Comparison of ENCODE assay signal across 24 cellular contexts in the genomic region with DNA sequence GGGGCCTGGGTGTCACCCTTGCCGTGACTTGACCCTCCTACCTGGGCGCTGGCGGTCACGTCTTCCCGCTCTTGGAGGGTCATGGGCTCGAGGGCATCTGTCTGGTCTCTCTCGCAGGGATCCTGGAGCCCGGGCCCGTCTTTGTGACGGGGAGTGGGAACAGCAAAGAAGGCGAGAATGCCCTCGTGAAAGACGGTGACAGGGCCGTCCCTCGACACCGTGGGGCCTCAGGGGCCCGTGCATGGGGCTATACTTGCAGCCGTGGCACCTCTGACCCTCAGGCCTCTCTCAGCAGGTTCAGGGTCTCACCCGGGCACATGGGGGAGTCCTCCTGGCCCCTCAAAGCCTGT. TPM values are rescaled to one million over a fixed set of nuclear protein-coding genes. Genes with fewer than 3 reads are reported as not detected.
DNase-seq lines count a peak whose midpoint lies in the region; ATAC-seq and TF ChIP-seq lines count a peak whose summit lies in the region.
"Had no signal": no experiment of that assay in that cellular context is flagged by ENCODE, and none has a peak within 500 bp of the region (broad histone marks: within the 10 kb centered on the region; RNA-seq: fewer than 3 reads in every experiment).

No MANE protein-coding gene starts in this region.

- H3K4me1 ChIP-seq in H9 (ENCODE audit: insufficient read depth, low read length) (no peaks in the 10 kb centered on the region), endodermal cell (ENCODE audit: control insufficient read depth, insufficient read depth, low read length) (no peaks in the 10 kb centered on the region), neuronal stem cell (ENCODE audit: control insufficient read depth in 2 of 2, insufficient read depth in 1 of 2, low read depth in 1 of 2, low read length in 2 of 2) (peaks cover 0 to 2% of the 10 kb centered on the region in 2 donors), SJCRH30 (peaks cover 4% of the 10 kb centered on the region; the same call in 1 of the 2 replicates)
- H3K4me1 ChIP-seq: A549, BE2C, HAP-1 had no signal

- whole genome bisulfite sequencing in H9 (ENCODE audit: extremely low coverage, insufficient read length, low lambda C conversion rate), result no CpG with 5 or more reads among the region's 19 CpGs
- WGBS in endodermal cell (ENCODE audit: insufficient coverage in 1 of 2, insufficient read length in 1 of 2), 2 experiments, result 92 to 96% methylated on average over 16 to 19 of the region's 19 CpGs
- no CpG with 5 or more reads among the region's 19 CpGs for WGBS in neuronal stem cell (ENCODE audit: extremely low coverage in 2 of 2, insufficient read length in 2 of 2, insufficient replicate concordance in 1 of 2), 2 donors

- H3K79me1 ChIP-seq in H9 (ENCODE audit: insufficient read depth, low read depth, low read length, poor library complexity, severe bottlenecking), result no peaks in the 10 kb centered on the region
- no peaks in the 10 kb centered on the region for H3K79me1 ChIP-seq in neuronal stem cell (ENCODE audit: low read depth, low read length)

- H3K9me3 ChIP-seq in H9 (ENCODE audit: control insufficient read depth, low read depth, low read length) (no peaks in the 10 kb centered on the region), endodermal cell (ENCODE audit: control insufficient read depth, low read length) (no peaks in the 10 kb centered on the region), neuronal stem cell (replicated peaks in 1 of 2; ENCODE audit: control insufficient read depth in 2 of 2, insufficient read depth in 1 of 2, low read depth in 1 of 2, low read length in 2 of 2) (peaks cover 0 to 5% of the 10 kb centered on the region in 2 donors), SJCRH30 (replicated peaks) (no peaks in the 10 kb centered on the region)
- H3K9me3 ChIP-seq: A549; BE2C; BLaER1 treated with 17β-estradiol and CSF1 and Interleukin-3, amounts not matched to agents 10 nM and 100 nM; HAP-1 had no signal

- H3K9me3 Mint-ChIP-seq in H9 (peaks cover 0 to 6% of the 10 kb centered on the region in 2 experiments; a peak in 2 of 5 replicates), endodermal cell (no peaks in the 10 kb centered on the region), MCF 10A (ENCODE audit: unreplicated experiment) (no peaks in the 10 kb centered on the region)
- H3K9me3 Mint-ChIP-seq: CD4-positive, alpha-beta T cell; CD8-positive, alpha-beta memory T cell had no signal

- H3K27ac Mint-ChIP-seq in H9 (no peak overlapping the region), endodermal cell (no peak overlapping the region), MCF 10A (ENCODE audit: low read depth, unreplicated experiment) (no peak overlapping the region)
- H3K27ac Mint-ChIP-seq: CD14-positive monocyte; CD4-positive, alpha-beta T cell; GM23338; HFFc6 had no signal

- CTCF ChIA-PET in MCF 10A (lab: Yijun Ruan, JAX), result no interaction called here

- no peak overlapping the region for H2BK20ac ChIP-seq in H9 (ENCODE audit: low read depth, low read length, poor library complexity, severe bottlenecking)

- H2BK5ac ChIP-seq in H9 (ENCODE audit: insufficient read length, low read length) (no peak overlapping the region), neuronal stem cell (ENCODE audit: low read length) (no peak overlapping the region)

- no peaks in the 10 kb centered on the region for H3K23me2 ChIP-seq in H9 (ENCODE audit: insufficient read length, low read depth, low read length, poor library complexity, severe bottlenecking)

- no peak overlapping the region for H4K5ac ChIP-seq in H9 (ENCODE audit: insufficient read length, low read depth, low read length)

- H3K4me2 ChIP-seq in H9 (ENCODE audit: insufficient read depth, insufficient read length, low read length) (no peak overlapping the region), neuronal stem cell (ENCODE audit: insufficient read depth, low read length, poor library complexity, severe bottlenecking) (no peak overlapping the region)
- H3K4me2 ChIP-seq: A549, GM23338 had no signal

- H3K9ac ChIP-seq in H9 (ENCODE audit: extremely low read depth, insufficient read length, low read length), result no peak overlapping the region
- no peak overlapping the region for H3K9ac ChIP-seq in endodermal cell (ENCODE audit: extremely low read depth, low read length, poor library complexity, severe bottlenecking)
- no peak overlapping the region for H3K9ac ChIP-seq in neuronal stem cell (ENCODE audit: low read depth, low read length, poor library complexity)
- H3K9ac ChIP-seq: BLaER1 treated with 17β-estradiol and CSF1 and Interleukin-3, amounts not matched to agents 10 nM and 100 nM had no signal

- H2AFZ ChIP-seq in H9 (ENCODE audit: low read length) (no peak overlapping the region), neuronal stem cell (ENCODE audit: low read length) (no peak overlapping the region)
- H2AFZ ChIP-seq: GM23338 had no signal

- H3K4me3 ChIP-seq in endodermal cell (ENCODE audit: low read length), result no peak overlapping the region
- no peak overlapping the region for H3K4me3 ChIP-seq in neuronal stem cell (ENCODE audit: low read length in 2 of 2)
- H3K4me3 ChIP-seq in SJCRH30, result no peak overlapping the region
- H3K4me3 ChIP-seq: A549; BLaER1 treated with 17β-estradiol and CSF1 and Interleukin-3, amounts not matched to agents 10 nM and 100 nM; GM23338; HAP-1 had no signal

- intact Hi-C loops in MCF 10A (cut with micrococcal nuclease), result no loop called here

- H3K36me3 ChIP-seq in endodermal cell (ENCODE audit: control insufficient read depth, insufficient read depth, low read length) (no peaks in the 10 kb centered on the region), neuronal stem cell (replicated peaks in 1 of 2; ENCODE audit: control insufficient read depth in 2 of 2, insufficient read depth in 2 of 2, low read length in 2 of 2) (peaks cover 0 to 3% of the 10 kb centered on the region in 2 donors), SJCRH30 (no peaks in the 10 kb centered on the region)
- H3K36me3 ChIP-seq: BE2C; BLaER1 treated with 17β-estradiol and CSF1 and Interleukin-3, amounts not matched to agents 10 nM and 100 nM; HAP-1 had no signal

- H3K23ac ChIP-seq in H9 (ENCODE audit: insufficient read length, low read depth, low read length) (no peak overlapping the region), neuronal stem cell (ENCODE audit: low read depth, low read length, poor library complexity) (peak overlapping the region; percentile 75)

- no peak overlapping the region for H3K56ac ChIP-seq in H9 (ENCODE audit: insufficient read length, low read depth, low read length)

- H3K27me3 ChIP-seq in H9 (ENCODE audit: insufficient read depth, low read length) (no peaks in the 10 kb centered on the region), endodermal cell (ENCODE audit: control insufficient read depth, insufficient read depth, low read length, poor library complexity, severe bottlenecking) (peaks cover 5% of the 10 kb centered on the region), neuronal stem cell (ENCODE audit: control insufficient read depth in 3 of 3, insufficient read depth in 3 of 3, low read depth in 1 of 3, low read length in 3 of 3) (peaks cover 0 to 22% (median 7%) of the 10 kb centered on the region in 3 experiments), SJCRH30 (peaks cover 5% of the 10 kb centered on the region; the same call in 1 of the 2 replicates)
- H3K27me3 ChIP-seq: BE2C had no signal

- H3K27ac ChIP-seq in H9 (ENCODE audit: insufficient read length, low read depth, low read length), result no peak overlapping the region
- no peak overlapping the region for H3K27ac ChIP-seq in endodermal cell (ENCODE audit: low read depth, low read length)
- no peak overlapping the region for H3K27ac ChIP-seq in neuronal stem cell (replicated peaks; ENCODE audit: low read length)
- H3K27ac ChIP-seq in SJCRH30, result no peak overlapping the region
- H3K27ac ChIP-seq: A549; BLaER1 treated with 17β-estradiol and CSF1 and Interleukin-3, amounts not matched to agents 10 nM and 100 nM had no signal

- no peak overlapping the region for H2BK120ac ChIP-seq in H9 (ENCODE audit: low read depth, low read length, poor library complexity, severe bottlenecking)
- no peak overlapping the region for H2BK120ac ChIP-seq in neuronal stem cell (ENCODE audit: low read depth, low read length)

- H3K14ac ChIP-seq in H9 (ENCODE audit: insufficient read depth, low read length) (no peak overlapping the region; the same call in 1 of the 2 replicates), neuronal stem cell (ENCODE audit: low read length) (peak overlapping the region; percentile 49)

- H3K27me3 Mint-ChIP-seq in H9 (ENCODE audit: low read depth), result peaks cover 14% of the 10 kb centered on the region
- H3K27me3 Mint-ChIP-seq in endodermal cell (ENCODE audit: insufficient read depth), result peaks cover 10% of the 10 kb centered on the region
- peaks cover 14% of the 10 kb centered on the region for H3K27me3 Mint-ChIP-seq in MCF 10A (ENCODE audit: insufficient read depth, unreplicated experiment)
- H3K27me3 Mint-ChIP-seq: CD4-positive, alpha-beta T cell; CD8-positive, alpha-beta memory T cell had no signal

- no peaks in the 10 kb centered on the region for H4K20me1 ChIP-seq in H9 (ENCODE audit: control insufficient read depth, insufficient read depth, insufficient read length)
- H4K20me1 ChIP-seq: BLaER1 treated with 17β-estradiol and CSF1 and Interleukin-3, amounts not matched to agents 10 nM and 100 nM had no signal

- TF ChIP-seq CTCF in H9 (conservative IDR thresholded peaks at IDR 0.05), result no peak
- no peak for TF ChIP-seq CTCF in endodermal cell (conservative IDR thresholded peaks at IDR 0.05)
- TF ChIP-seq CTCF in MCF 10A (IDR thresholded peaks at IDR 0.05; ENCODE audit: unreplicated experiment), result no peak

- H3K4me1 Mint-ChIP-seq in H9, result peaks cover 0 to 6% of the 10 kb centered on the region in 2 experiments; a peak in 2 of 4 replicates
- no peaks in the 10 kb centered on the region for H3K4me1 Mint-ChIP-seq in endodermal cell
- H3K4me1 Mint-ChIP-seq in MCF 10A (ENCODE audit: insufficient read depth, unreplicated experiment), result no peaks in the 10 kb centered on the region
- H3K4me1 Mint-ChIP-seq: GM23338 had no signal

- BruUV-seq in MCF 10A (replicated peaks; lab: Mats Ljungman, UMichigan), result no TSS peak

- POLR2A ChIA-PET in MCF 10A (lab: Yijun Ruan, JAX), result no interaction called here

- H3K18ac ChIP-seq in H9 (ENCODE audit: insufficient read length, low read depth, low read length) (no peak overlapping the region), neuronal stem cell (ENCODE audit: low read length) (no peak overlapping the region)

- H2BK15ac ChIP-seq in H9 (ENCODE audit: low read depth, low read length) (no peak overlapping the region), neuronal stem cell (ENCODE audit: low read length) (peak overlapping the region; percentile 15)

- H3K4ac ChIP-seq in H9 (ENCODE audit: low read depth, low read length) (no peak overlapping the region), neuronal stem cell (ENCODE audit: low read length) (no peak overlapping the region)

- H2AK5ac ChIP-seq in H9 (ENCODE audit: insufficient read length, low read length), result no peak overlapping the region
- H2AK5ac ChIP-seq in neuronal stem cell (ENCODE audit: low read depth, low read length), result peak overlapping the region; percentile 60

- DNase-seq in H9, result peak; percentile 27
- DNase-seq in endodermal cell, result peak; percentile 42
- DNase-seq in neuronal stem cell (ENCODE audit: low spot score), result no peak
- no peak for DNase-seq in MCF 10A (ENCODE audit: unreplicated experiment)
- no peak for DNase-seq in SJCRH30
- DNase-seq: 8988T; ACHN; AML-193; BE2C; CD4-positive, alpha-beta T cell; CD8-positive, alpha-beta memory T cell; DMS53; DMS79 treated with DMSO at 0.1 percent for 48 hours; GF-D8; HFFc6 had no signal

- H3K4me3 Mint-ChIP-seq in H9 (no peak overlapping the region), endodermal cell (no peak overlapping the region), MCF 10A (ENCODE audit: unreplicated experiment) (no peak overlapping the region)
- H3K4me3 Mint-ChIP-seq: CD14-positive monocyte; CD4-positive, alpha-beta T cell; GM23338; HFFc6 had no signal

- no peak overlapping the region for H3T11ph ChIP-seq in H9 (ENCODE audit: low read length)

- H3K36me3 Mint-ChIP-seq in H9 (ENCODE audit: insufficient read depth in 1 of 3, low read depth in 3 of 3) (no peaks in the 10 kb centered on the region), endodermal cell (ENCODE audit: low read depth) (no peaks in the 10 kb centered on the region), MCF 10A (ENCODE audit: insufficient read depth, unreplicated experiment) (peaks cover 6% of the 10 kb centered on the region)
- H3K36me3 Mint-ChIP-seq: CD14-positive monocyte; CD8-positive, alpha-beta memory T cell had no signal

- H4K8ac ChIP-seq in H9 (replicated peaks; ENCODE audit: insufficient read length, low read depth, low read length) (no peak overlapping the region), neuronal stem cell (ENCODE audit: low read depth, low read length) (no peak overlapping the region)

- H2BK12ac ChIP-seq in H9 (ENCODE audit: insufficient read length, low read depth, low read length) (no peak overlapping the region), neuronal stem cell (ENCODE audit: low read length) (no peak overlapping the region)

- H4K91ac ChIP-seq in H9 (ENCODE audit: insufficient read length, low read depth, low read length) (no peak overlapping the region), neuronal stem cell (ENCODE audit: low read depth, low read length, poor library complexity) (no peak overlapping the region)

- H3K79me2 ChIP-seq in H9 (ENCODE audit: insufficient read depth, low read length), result no peaks in the 10 kb centered on the region

- ATAC-seq in HG03159 (IDR thresholded peaks at IDR 0.05; ENCODE audit: unreplicated experiment), result no peak
- ATAC-seq: A549, GM23338 had no signal

RNA-seq across cellular contexts. Expression of a gene that starts 20.9 kb away (rescaled TPM):
- 11.0 and 13.5 TPM in 2 replicates for total RNA-seq in H9 (2021)
- 1 to 10 TPM; 5.7 to 5.8 TPM for total RNA-seq in endodermal cell
- polyA plus RNA-seq in endodermal cell (2013, experiment 1 of 2), result 2.2 TPM
- 1.4 TPM for polyA plus RNA-seq in endodermal cell (2013, experiment 2 of 2)
- polyA plus RNA-seq in neuronal stem cell (2013, experiment 1 of 2), result 1.4 TPM
- 1.6 TPM for polyA plus RNA-seq in neuronal stem cell (2013, experiment 2 of 2)
- not detected in 2 replicates for total RNA-seq in MCF 10A (2022)
- total RNA-seq in SJCRH30 (2014; rRNA removed; shearing (Covaris generic)), result not detected in 2 replicates
- total RNA-seq: HFFc6 had no signal

RNA-seq across cellular contexts. Expression of a gene that starts 35.1 kb away (rescaled TPM):
- not detected in 2 replicates for total RNA-seq in H9 (2021)
- not detected for total RNA-seq in endodermal cell
- polyA plus RNA-seq in endodermal cell (2013, experiment 1 of 2), result not detected
- polyA plus RNA-seq in endodermal cell (2013, experiment 2 of 2), result not detected
- polyA plus RNA-seq in neuronal stem cell (2013, experiment 1 of 2), result 0.01 TPM
- polyA plus RNA-seq in neuronal stem cell (2013, experiment 2 of 2), result 0.03 TPM
- total RNA-seq in MCF 10A (2022), result not detected in 2 replicates
- not detected in 2 replicates for total RNA-seq in SJCRH30 (2014; rRNA removed; shearing (Covaris generic))
- total RNA-seq: CD4-positive, alpha-beta T cell; CD8-positive, alpha-beta memory T cell; Daoy; G401; GM23338; H4; HFFc6 had no signal
- polyA plus RNA-seq: A549; CD14-positive monocyte; CD8-positive, alpha-beta memory T cell had no signal

RNA-seq across cellular contexts. Expression of a gene that starts 44.6 kb away (rescaled TPM):
- total RNA-seq in H9 (2021) (60.0 and 65.5 TPM in 2 replicates), endodermal cell (10 to 100 TPM; 38.1 to 38.9 TPM), MCF 10A (2022) (85.0 and 85.7 TPM in 2 replicates)
- polyA plus RNA-seq in endodermal cell (2013, experiment 1 of 2), result 41.9 TPM
- polyA plus RNA-seq in endodermal cell (2013, experiment 2 of 2), result 32.2 TPM
- 39.9 TPM for polyA plus RNA-seq in neuronal stem cell (2013, experiment 1 of 2)
- 40.6 TPM for polyA plus RNA-seq in neuronal stem cell (2013, experiment 2 of 2)
- total RNA-seq in SJCRH30 (2014; rRNA removed; shearing (Covaris generic)), result 23.9 and 29.4 TPM in 2 replicates

RNA-seq across cellular contexts. Expression of a gene that starts 45.6 kb away (rescaled TPM):
- total RNA-seq in H9 (2021), result 21.3 and 21.8 TPM in 2 replicates
- total RNA-seq in endodermal cell, result 10 to 100 TPM; 27.5 to 42.2 TPM
- polyA plus RNA-seq in endodermal cell (2013, experiment 1 of 2), result 23.5 TPM
- 22.8 TPM for polyA plus RNA-seq in endodermal cell (2013, experiment 2 of 2)
- 19.0 TPM for polyA plus RNA-seq in neuronal stem cell (2013, experiment 1 of 2)
- polyA plus RNA-seq in neuronal stem cell (2013, experiment 2 of 2), result 17.8 TPM
- 22.9 and 27.6 TPM in 2 replicates for total RNA-seq in MCF 10A (2022)
- 15.0 and 15.2 TPM in 2 replicates for total RNA-seq in SJCRH30 (2014; rRNA removed; shearing (Covaris generic))

Comparison
In these comparisons a context has a peak if more than half of its experiments do, and no peak if none do; other contexts are left out.
1. DNase-seq: peak in H9 (single experiment) and endodermal cell (single experiment); none in neuronal stem cell (single experiment), MCF 10A (single experiment) and SJCRH30 (0 of 2).